In the genomic region with DNA sequence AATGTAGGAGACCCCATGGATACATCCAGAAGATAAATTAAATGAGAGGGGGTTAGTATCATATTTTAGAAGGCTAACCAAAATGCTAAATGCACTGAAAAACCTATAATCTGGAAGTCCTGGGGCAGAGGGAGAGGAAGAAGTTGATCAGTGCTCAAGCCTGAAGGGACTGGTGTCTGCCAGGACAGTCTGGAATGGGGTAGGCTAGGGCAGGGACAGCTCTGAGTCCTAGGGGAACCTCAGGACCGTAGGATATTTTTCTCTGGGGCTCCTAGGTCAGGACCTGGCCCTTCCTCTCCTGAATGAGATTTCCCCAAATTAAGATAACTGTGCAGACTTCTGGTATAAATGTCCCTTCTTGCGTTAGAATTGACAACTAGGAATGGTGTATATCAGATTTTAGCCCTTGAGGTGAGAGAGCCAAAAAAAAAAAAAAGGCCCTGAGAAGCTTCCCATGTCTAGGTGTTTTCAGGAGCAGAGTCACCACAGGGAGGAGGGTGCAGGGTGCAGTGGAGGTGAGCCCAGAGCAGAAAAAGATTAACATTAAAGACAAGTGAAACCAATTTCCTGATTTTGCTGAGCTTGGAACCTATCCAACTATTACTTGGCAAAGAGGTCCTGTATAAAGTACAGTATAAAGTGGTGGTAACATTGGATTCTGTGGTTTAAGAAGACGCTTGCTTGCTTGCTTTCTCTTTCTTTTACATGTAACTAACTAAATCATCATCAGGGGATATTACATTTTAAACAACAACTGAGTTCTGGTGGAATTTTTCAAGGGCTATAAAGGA, we compare ENCODE assay signal across 16 cellular contexts.
A peak's percentile ranks its signal among the peaks of the same experiment; 100 is the strongest.
DNase-seq lines count a peak whose midpoint lies in the region; ATAC-seq and TF ChIP-seq lines count a peak whose summit lies in the region.
"Had no signal": no experiment of that assay in that cellular context is flagged by ENCODE, and none has a peak within 500 bp of the region (broad histone marks: within the 10 kb centered on the region; RNA-seq: fewer than 3 reads in every experiment).

No MANE protein-coding gene starts in this region.

- H3K4me1 ChIP-seq in A673 (ENCODE audit: insufficient read depth, low read length, poor library complexity, severe bottlenecking), result peaks cover 7% of the 10 kb centered on the region

- no peaks in the 10 kb centered on the region for H3K27me3 Mint-ChIP-seq in activated T-helper 17 cell treated with anti-CD3 and anti-CD28 coated beads, Interleukin-2, amount 50 U/mL, for 72 hours

- H3K27me3 ChIP-seq in A673 (replicated peaks; ENCODE audit: insufficient read depth, low read depth, low read length, poor library complexity) (no peaks in the 10 kb centered on the region), dorsolateral prefrontal cortex (no peaks in the 10 kb centered on the region)
- H3K27me3 ChIP-seq: hepatocyte had no signal

- peaks cover 17% of the 10 kb centered on the region for H3K4me1 Mint-ChIP-seq in activated T-helper 17 cell treated with anti-CD3 and anti-CD28 coated beads, Interleukin-2, amount 50 U/mL, for 72 hours

- TF ChIP-seq CTCF in A673 (conservative IDR thresholded peaks at IDR 0.05; ENCODE audit: low read depth, low read length) (no peak), dorsolateral prefrontal cortex (IDR thresholded peaks at IDR 0.05 in 54 of 56, conservative IDR thresholded peaks at IDR 0.05 in 2 of 56; ENCODE audit: low read depth in 1 of 56, partially characterized antibody in 56 of 56) (no peak)

- DNase-seq in A673 (ENCODE audit: low spot score) (peak; percentile 14), DMS79 treated with DMSO at 0.1 percent for 48 hours (lab: John Stamatoyannopoulos, UW) (peak; percentile 66), glomerular visceral epithelial cell (ENCODE audit: extremely low spot score) (peak; percentile 22), dorsolateral prefrontal cortex (no peak), D341Med (ENCODE audit: low spot score) (no peak), amniotic stem cell (lab: John Stamatoyannopoulos, UW) (no peak)
- DNase-seq: activated CD4-positive, CD25-positive, alpha-beta regulatory T cell; activated effector memory CD4-positive, alpha-beta T cell treated with Interleukin-2 at 50 U/mL for 16 hours; effector memory CD4-positive, alpha-beta T cell; GOT3; NCI-H446 treated with DMSO at 0.1 percent for 48 hours had no signal

- CTCF ChIA-PET in A673 (lab: Charles Lee), result no interaction called here

- no peaks in the 10 kb centered on the region for H3K9me3 Mint-ChIP-seq in activated T-helper 17 cell treated with anti-CD3 and anti-CD28 coated beads, Interleukin-2, amount 50 U/mL, for 72 hours
- H3K9me3 Mint-ChIP-seq: CD14-positive monocyte had no signal

- H3K36me3 Mint-ChIP-seq in activated T-helper 17 cell treated with anti-CD3 and anti-CD28 coated beads, Interleukin-2, amount 50 U/mL, for 72 hours (ENCODE audit: low read depth), result peaks cover 47% of the 10 kb centered on the region

- H3K9me3 ChIP-seq in A673 (ENCODE audit: low read depth, low read length, poor library complexity, severe bottlenecking), result no peaks in the 10 kb centered on the region

- no peaks in the 10 kb centered on the region for H3K36me3 ChIP-seq in A673 (ENCODE audit: insufficient read depth, low read length, poor library complexity, severe bottlenecking)

- POLR2A ChIA-PET in A673 (lab: Charles Lee; ENCODE audit: low non-redundant PET), result no interaction called here

- no peak overlapping the region for H3K4me3 Mint-ChIP-seq in activated T-helper 17 cell treated with anti-CD3 and anti-CD28 coated beads, Interleukin-2, amount 50 U/mL, for 72 hours
- H3K4me3 Mint-ChIP-seq: CD14-positive monocyte had no signal

- intact Hi-C loops in A673 (cut with micrococcal nuclease; ENCODE audit: unreplicated experiment), result no loop called here
- intact Hi-C loops in dorsolateral prefrontal cortex (cut with DNase I), result no loop called here

- no peak for ATAC-seq in activated T-helper 17 cell treated with anti-CD3 and anti-CD28 coated beads, Interleukin-2, amount 50 U/mL, for 72 hours (replicated peaks)
- ATAC-seq in GM18867 (IDR thresholded peaks at IDR 0.05; ENCODE audit: unreplicated experiment), result no peak

- no TSS peak for BruUV-seq in A673 (replicated peaks; lab: Mats Ljungman, UMichigan)

- peak overlapping the region; percentile 17 for H3K27ac Mint-ChIP-seq in activated T-helper 17 cell treated with anti-CD3 and anti-CD28 coated beads, Interleukin-2, amount 50 U/mL, for 72 hours

- no peak overlapping the region for H3K27ac ChIP-seq in A673 (ENCODE audit: low read depth, low read length, poor library complexity, severe bottlenecking)
- H3K27ac ChIP-seq in dorsolateral prefrontal cortex, result peak overlapping the region in 11 of 59 donors; percentile 7 to 84 (median 64)
- H3K27ac ChIP-seq: hepatocyte, skin epidermis had no signal

- H3K4me3 ChIP-seq in A673 (ENCODE audit: low read depth, low read length, poor library complexity, severe bottlenecking) (no peak overlapping the region), dorsolateral prefrontal cortex (no peak overlapping the region)
- H3K4me3 ChIP-seq: hepatocyte, skin epidermis had no signal

Comparison
In these comparisons a context has a peak if more than half of its experiments do, and no peak if none do; other contexts are left out.
1. DNase-seq: peak in A673 (single experiment), DMS79 treated with DMSO at 0.1 percent for 48 hours (single experiment) and glomerular visceral epithelial cell (single experiment); none in dorsolateral prefrontal cortex (0 of 10), D341Med (single experiment) and amniotic stem cell (single experiment).